In genomic region chr10:15433850-15434537, GRCh38 we compare ENCODE assay signal across 8 cellular contexts.
DNase-seq lines count a peak whose midpoint lies in the region; ATAC-seq and TF ChIP-seq lines count a peak whose summit lies in the region.

No MANE protein-coding gene starts in this region.

- TF ChIP-seq POLR2A in ovary (IDR thresholded peaks at IDR 0.05) = no peak

- H3K9me3 Mint-ChIP-seq in activated naive CD4-positive, alpha-beta T cell treated with anti-CD3 and anti-CD28 coated beads, Interleukin-2, amount 50 U/mL, for 24 hours = no peaks in the 10 kb centered on the region

- TF ChIP-seq CTCF in ovary (IDR thresholded peaks at IDR 0.05) = peak; percentile 67 to 75 (median 74)

- no peak overlapping the region for H3K27ac ChIP-seq in ovary

- ATAC-seq in HG03095 (IDR thresholded peaks at IDR 0.05; ENCODE audit: unreplicated experiment) = peak; percentile 65

- H3K27me3 ChIP-seq in ovary = no peaks in the 10 kb centered on the region

- H3K4me3 Mint-ChIP-seq in activated naive CD4-positive, alpha-beta T cell treated with anti-CD3 and anti-CD28 coated beads, Interleukin-2, amount 50 U/mL, for 24 hours = peak overlapping the region; percentile 82

- H3K4me1 Mint-ChIP-seq in activated naive CD4-positive, alpha-beta T cell treated with anti-CD3 and anti-CD28 coated beads, Interleukin-2, amount 50 U/mL, for 24 hours = peaks cover 11% of the 10 kb centered on the region

- peak; percentile 41 to 58 for DNase-seq in NCI-H2081 (lab: John Stamatoyannopoulos, UW)
- DNase-seq in NCI-H2081 treated with DMSO at 0.1 percent for 48 hours (lab: John Stamatoyannopoulos, UW) = no peak
- DNase-seq in NCI-H526 (lab: John Stamatoyannopoulos, UW) = peak; percentile 8 to 54
- DNase-seq in glomerular visceral epithelial cell (ENCODE audit: extremely low spot score) = peak; percentile 59
- DNase-seq in ovary = peak in 1 of 5 donors; percentile 53
- no peak for DNase-seq in stimulated activated naive CD4-positive, alpha-beta T cell treated with Interleukin-2 at 50 U/mL for 16 hours (lab: John Stamatoyannopoulos, UW)

- no peak overlapping the region for H3K27ac Mint-ChIP-seq in activated naive CD4-positive, alpha-beta T cell treated with anti-CD3 and anti-CD28 coated beads, Interleukin-2, amount 50 U/mL, for 24 hours

- 5 to 14% (median 9%) methylated on average over 9 of the region's 9 CpGs for WGBS in ovary, 3 donors

- peaks cover 2% of the 10 kb centered on the region for H3K36me3 Mint-ChIP-seq in activated naive CD4-positive, alpha-beta T cell treated with anti-CD3 and anti-CD28 coated beads, Interleukin-2, amount 50 U/mL, for 24 hours

- no peaks in the 10 kb centered on the region for H3K36me3 ChIP-seq in ovary

- intact Hi-C loops in ovary (cut with DNase I) = loop anchor here (5.0 to 10.0 kb wide), 4 partner anchors 291 to 393 kb away; no protein-coding TSS in a partner anchor

- peak overlapping the region; percentile 24 for H3K4me3 ChIP-seq in ovary

- no peaks in the 10 kb centered on the region for H3K9me3 ChIP-seq in ovary

- H3K4me1 ChIP-seq in ovary (ENCODE audit: insufficient read depth) = peaks cover 3% of the 10 kb centered on the region

- peaks cover 18% of the 10 kb centered on the region for H3K27me3 Mint-ChIP-seq in activated naive CD4-positive, alpha-beta T cell treated with anti-CD3 and anti-CD28 coated beads, Interleukin-2, amount 50 U/mL, for 24 hours

- TF ChIP-seq EP300 in ovary (IDR thresholded peaks at IDR 0.05) = no peak

Comparison
In these comparisons a context has a peak if more than half of its experiments do, and no peak if none do; other contexts are left out.
1. DNase-seq: peak in NCI-H2081 (2 of 2), NCI-H526 (2 of 2) and glomerular visceral epithelial cell (single experiment); none in NCI-H2081 treated with DMSO at 0.1 percent for 48 hours (single experiment) and stimulated activated naive CD4-positive, alpha-beta T cell treated with Interleukin-2 at 50 U/mL for 16 hours (single experiment).